In the genomic region with DNA sequence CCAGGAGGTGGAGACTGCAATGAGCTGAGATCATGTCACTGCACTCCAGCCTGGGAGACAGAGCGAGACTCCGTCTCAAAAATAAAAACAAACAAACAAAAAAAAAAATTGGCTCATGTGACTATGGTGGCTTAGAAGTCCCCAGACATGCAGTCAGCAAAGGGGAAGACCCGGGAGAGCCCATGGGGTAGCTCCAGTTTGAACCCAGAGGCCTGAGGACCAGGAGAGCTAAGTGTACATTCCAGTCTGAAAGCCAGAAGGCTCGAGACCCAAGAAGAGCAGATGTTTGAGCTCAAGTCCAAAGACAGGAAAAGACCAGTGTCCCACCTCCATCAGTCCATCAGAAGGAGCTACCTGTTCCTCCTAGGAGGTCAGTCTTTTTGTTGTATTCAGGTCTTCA, we compare ENCODE assay signal across 22 cellular contexts.
"Had no signal": no experiment of that assay in that cellular context is flagged by ENCODE, and none has a peak within 500 bp of the region (broad histone marks: within the 10 kb centered on the region; RNA-seq: fewer than 3 reads in every experiment).

No MANE protein-coding gene starts in this region.

- H3K4me1 ChIP-seq: esophagus squamous epithelium, gastrocnemius medialis, heart right ventricle, left lung, lower lobe of right lung had no signal

- H3K27ac ChIP-seq: dorsolateral prefrontal cortex, esophagus squamous epithelium, gastrocnemius medialis, heart right ventricle, left lung, lower lobe of right lung had no signal

- H3K9me3 ChIP-seq: esophagus squamous epithelium, gastrocnemius medialis, heart right ventricle, left lung, lower lobe of right lung had no signal

- DNase-seq: dermis blood vessel endothelial cell; dorsolateral prefrontal cortex; effector CD4-positive, alpha-beta T cell; effector memory CD4-positive, alpha-beta T cell; esophagus squamous epithelium; foreskin fibroblast; foreskin melanocyte; gastrocnemius medialis; glutamatergic neuron; head of caudate nucleus; heart right ventricle; hippocampal formation; left cardiac atrium; left lung; left ventricle myocardium superior; lower lobe of right lung; mammary epithelial cell; mesendoderm; midbrain; naive thymus-derived CD4-positive, alpha-beta T cell had no signal

- H3K4me1 Mint-ChIP-seq: memory B cell; naive thymus-derived CD4-positive, alpha-beta T cell had no signal

- H3K4me3 Mint-ChIP-seq: memory B cell; naive thymus-derived CD4-positive, alpha-beta T cell had no signal

- H3K27ac Mint-ChIP-seq: memory B cell; naive thymus-derived CD4-positive, alpha-beta T cell had no signal

- H3K4me3 ChIP-seq: coronary artery, dorsolateral prefrontal cortex, esophagus squamous epithelium, gastrocnemius medialis, heart right ventricle, left lung, lower lobe of right lung had no signal

- H3K36me3 ChIP-seq: esophagus squamous epithelium, gastrocnemius medialis, heart right ventricle, left lung, lower lobe of right lung had no signal

- H3K27me3 Mint-ChIP-seq: memory B cell had no signal

- H3K36me3 Mint-ChIP-seq: memory B cell had no signal

- H3K27me3 ChIP-seq: esophagus squamous epithelium, gastrocnemius medialis had no signal
